Comparison of ENCODE assay signal across 8 cellular contexts in the genomic region with DNA sequence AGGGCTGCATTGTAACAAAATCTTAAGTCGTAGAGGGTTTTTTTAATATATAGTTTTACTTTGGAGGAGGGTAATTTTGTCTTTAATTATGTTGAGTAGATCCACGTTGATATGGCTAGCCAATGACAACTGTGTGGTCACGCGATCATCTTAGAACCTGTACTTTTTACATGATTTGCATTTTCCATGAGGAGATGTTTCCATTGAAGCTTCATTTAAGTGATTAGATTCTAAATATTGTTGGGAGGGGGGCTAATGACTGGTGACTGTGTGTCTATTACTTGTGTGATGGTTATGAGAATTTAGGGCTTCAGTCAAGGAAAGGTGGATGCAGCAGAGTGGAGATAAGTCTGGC. TPM values are rescaled to one million over a fixed set of nuclear protein-coding genes. Genes with fewer than 3 reads are reported as not detected.
DNase-seq lines count a peak whose midpoint lies in the region; ATAC-seq and TF ChIP-seq lines count a peak whose summit lies in the region.
"Not testable (repeated sequence)": the region's sequence is repeated elsewhere in the genome, so short reads cannot be mapped to it uniquely, and the experiment has no call there.

No MANE protein-coding gene starts in this region.

- H3K4me3 ChIP-seq in Loucy (ENCODE audit: low read length, poor library complexity, severe bottlenecking) (peak overlapping the region; percentile 75), brain microvascular endothelial cell (ENCODE audit: low read depth, low read length) (peak overlapping the region; percentile 75), fibroblast of pulmonary artery (replicated peaks; ENCODE audit: low read depth, low read length) (peak overlapping the region; percentile 78), psoas muscle (peak overlapping the region; percentile 88), uterus (peak overlapping the region; percentile 60 to 81)

- ATAC-seq in GM18511 (IDR thresholded peaks at IDR 0.05; ENCODE audit: unreplicated experiment): peak; percentile 1
- ATAC-seq in activated CD4-positive, CD25-positive, alpha-beta regulatory T cell treated with anti-CD3 and anti-CD28 coated beads, Interleukin-2, amount 50 U/mL, for 24 hours: peak; percentile 8 to 30
- not testable (repeated sequence) for ATAC-seq in memory B cell (ENCODE audit: low read depth); psoas muscle

- H3K27me3 Mint-ChIP-seq in memory B cell: not testable (repeated sequence)

- not testable (repeated sequence) for H3K27me3 ChIP-seq in Loucy (ENCODE audit: insufficient read depth, low read length, poor library complexity, severe bottlenecking); brain microvascular endothelial cell (replicated peaks); psoas muscle (ENCODE audit: insufficient read depth in 3 of 3, low read length in 2 of 3); uterus

- peaks cover 15% of the 10 kb centered on the region for H3K4me1 Mint-ChIP-seq in memory B cell

- TF ChIP-seq CTCF in Loucy (conservative IDR thresholded peaks at IDR 0.05; ENCODE audit: low read length); brain microvascular endothelial cell (IDR thresholded peaks at IDR 0.05; ENCODE audit: low read depth, low read length, missing control alignments); fibroblast of pulmonary artery (IDR thresholded peaks at IDR 0.05; ENCODE audit: low read length, missing control alignments); psoas muscle (IDR thresholded peaks at IDR 0.05); uterus (IDR thresholded peaks at IDR 0.05): not testable (repeated sequence)

- peak overlapping the region; percentile 84 for H3K4me2 ChIP-seq in Loucy (ENCODE audit: low read depth, low read length, poor library complexity, severe bottlenecking)

- H3K9me2 ChIP-seq in Loucy (replicated peaks; ENCODE audit: low read depth, low read length): not testable (repeated sequence)

- H3K79me2 ChIP-seq in Loucy (ENCODE audit: insufficient read depth, low read length): peaks cover 27% of the 10 kb centered on the region

- H3K9me3 Mint-ChIP-seq in memory B cell: not testable (repeated sequence)

- peak overlapping the region; percentile 94 for H3K4me3 Mint-ChIP-seq in memory B cell

- in situ Hi-C loops in brain microvascular endothelial cell (cut with HindIII; ENCODE audit: low pct_ligation_motif_present, low sequenced_read_pairs): not testable (repeated sequence)

- peak overlapping the region; percentile 91 for H3K9ac ChIP-seq in Loucy (ENCODE audit: low read depth, low read length, poor library complexity, severe bottlenecking)

- not testable (repeated sequence) for H3K4me1 ChIP-seq in Loucy (ENCODE audit: insufficient read depth, low read length, poor library complexity, severe bottlenecking); uterus
- peaks cover 12% of the 10 kb centered on the region for H3K4me1 ChIP-seq in psoas muscle

- peaks cover 11% of the 10 kb centered on the region for H4K20me1 ChIP-seq in Loucy (ENCODE audit: insufficient read depth, low read length, poor library complexity, severe bottlenecking)

- intact Hi-C loops in psoas muscle (cut with DNase I): loop anchor here in 1 of 2 donors (10.0 kb wide), 1 partner anchor 57 kb away; no protein-coding TSS in a partner anchor
- intact Hi-C loops in uterus (cut with DNase I; ENCODE audit: low total_unique reads): not testable (repeated sequence)

- not testable (repeated sequence) for H3K36me3 Mint-ChIP-seq in memory B cell

- not testable (repeated sequence) for H3K36me3 ChIP-seq in Loucy (ENCODE audit: insufficient read depth, low read length); brain microvascular endothelial cell (replicated peaks); uterus
- peaks cover 0 to 33% of the 10 kb centered on the region in 2 donors for H3K36me3 ChIP-seq in psoas muscle (ENCODE audit: insufficient read depth in 1 of 2, low read depth in 1 of 2)

- not testable (repeated sequence) for DNase-seq in brain microvascular endothelial cell; fibroblast of pulmonary artery (ENCODE audit: low read depth); memory B cell (ENCODE audit: low spot score in 2 of 2); psoas muscle; uterus

- H3K27ac ChIP-seq in brain microvascular endothelial cell: peak overlapping the region; percentile 72
- H3K27ac ChIP-seq in psoas muscle: peak overlapping the region; percentile 89
- peak overlapping the region; percentile 67 to 77 for H3K27ac ChIP-seq in uterus

- 6 to 10% (median 10%) methylated on average over 4 of the region's 4 CpGs for WGBS in psoas muscle, 3 donors

- peak overlapping the region; percentile 92 for H3K27ac Mint-ChIP-seq in memory B cell

- peak overlapping the region; percentile 92; the same call in 1 of the 2 replicates for H2AFZ ChIP-seq in Loucy (ENCODE audit: low read length)

- not testable (repeated sequence) for H3F3A ChIP-seq in Loucy (ENCODE audit: low read depth)

- TF ChIP-seq POLR2A in uterus (IDR thresholded peaks at IDR 0.05): not testable (repeated sequence)

- H3K9me3 ChIP-seq in Loucy (ENCODE audit: insufficient read depth, low read depth, low read length); psoas muscle; uterus: not testable (repeated sequence)

RNA-seq across cellular contexts. Expression of a gene that starts 0.8 kb away (rescaled TPM):
- total RNA-seq in psoas muscle: 10 to 100 TPM; 18.1 to 29.2 (median 21.8) TPM
- polyA plus RNA-seq in psoas muscle: 10 to 100 TPM; 11.8 to 26.0 (median 24.2) TPM
- 10 to 100 TPM; 15.0 to 45.7 (median 26.5) TPM for total RNA-seq in uterus

RNA-seq across cellular contexts. Expression of a gene that starts 21.6 kb away (rescaled TPM):
- total RNA-seq in psoas muscle (1 to 10 TPM; 1.9 to 6.0 (median 2.8) TPM), uterus (10 to 100 TPM; 14.4 to 55.6 (median 31.3) TPM)
- 1 to 10 TPM; 4.1 to 9.7 (median 8.5) TPM for polyA plus RNA-seq in psoas muscle
